19 cellular contexts compared by ENCODE assay signal in genomic region chr10:33241351-33241750, GRCh38.
DNase-seq lines count a peak whose midpoint lies in the region; ATAC-seq, FAIRE-seq and TF ChIP-seq lines count a peak whose summit lies in the region.
"Had no signal": no experiment of that assay in that cellular context is flagged by ENCODE, and none has a peak within 500 bp of the region (broad histone marks: within the 10 kb centered on the region; RNA-seq: fewer than 3 reads in every experiment).

No MANE protein-coding gene starts in this region.

- H3K27ac ChIP-seq in A549 (peak overlapping the region; percentile 91 to 92), SJSA1 (peak overlapping the region; percentile 68), mammary epithelial cell (ENCODE audit: insufficient read depth, low read depth, low read length) (no peak overlapping the region)
- H3K27ac ChIP-seq: coronary artery had no signal

- no peak for DNase-seq in A549 (ENCODE audit: low read depth in 1 of 2, low spot score in 1 of 2)
- DNase-seq in EL, result peak; percentile 36
- peak in 1 of 2 experiments; percentile 49 for DNase-seq in SJSA1 (ENCODE audit: low read depth in 1 of 2, low spot score in 2 of 2)
- peak; percentile 74 for DNase-seq in kidney tubule cell (ENCODE audit: low spot score)
- DNase-seq in mammary epithelial cell, result no peak
- DNase-seq in GM20000 (ENCODE audit: low spot score), result no peak
- no peak for DNase-seq in GM10248 (ENCODE audit: extremely low spot score)
- DNase-seq: activated CD4-positive, alpha-beta T cell treated with anti-CD3 and anti-CD28 coated beads, Interleukin-2, amount 50 U/mL, for 48 hours; activated naive CD4-positive, alpha-beta T cell treated with Interleukin-2 at 50 U/mL for 16 hours; activated T-cell treated with anti-CD3 and anti-CD28 coated beads for 4 hours; NCI-H1436; NCI-H748 treated with DMSO at 0.1 percent for 48 hours; occipital lobe had no signal

- no peak overlapping the region for H3K4me3 ChIP-seq in A549
- no peak overlapping the region for H3K4me3 ChIP-seq in SJSA1
- H3K4me3 ChIP-seq in mammary epithelial cell (replicated peaks in 1 of 3; ENCODE audit: insufficient read depth in 1 of 3, low read depth in 2 of 3, low read length in 3 of 3), result no peak overlapping the region
- H3K4me3 ChIP-seq: coronary artery, HAP-1 had no signal

- no TSS peak for BruUV-seq in mammary epithelial cell (replicated peaks; lab: Mats Ljungman, UMichigan)

- H3K9ac ChIP-seq in mammary epithelial cell (ENCODE audit: insufficient read depth, low read length), result no peak overlapping the region

- no peak for TF ChIP-seq POLR2A in A549 (IDR thresholded peaks at IDR 0.05; ENCODE audit: low read length)

- TF ChIP-seq CTCF in A549 (IDR thresholded peaks at IDR 0.05), result no peak
- TF ChIP-seq CTCF in mammary epithelial cell (conservative IDR thresholded peaks at IDR 0.05 in 1 of 2, IDR thresholded peaks at IDR 0.05 in 1 of 2; ENCODE audit: extremely low read depth in 1 of 2, insufficient read depth in 1 of 2, low read depth in 1 of 2, low read length in 2 of 2), result no peak
- no peak for TF ChIP-seq CTCF in GM20000 (IDR thresholded peaks at IDR 0.05; ENCODE audit: extremely low read depth, missing control alignments)
- no peak for TF ChIP-seq CTCF in GM10248 (IDR thresholded peaks at IDR 0.05; ENCODE audit: control extremely low read depth, extremely low read depth, low read depth, missing control alignments)

- H3K4me2 ChIP-seq in A549, result peak overlapping the region; percentile 74
- H3K4me2 ChIP-seq in mammary epithelial cell (ENCODE audit: insufficient read depth, low read depth, low read length), result no peak overlapping the region

- H3K27me3 ChIP-seq in SJSA1 (replicated peaks) (no peaks in the 10 kb centered on the region), mammary epithelial cell (ENCODE audit: insufficient read depth, low read length) (no peaks in the 10 kb centered on the region)

- TF ChIP-seq RAD21 in A549 (conservative IDR thresholded peaks at IDR 0.05 in 1 of 2, IDR thresholded peaks at IDR 0.05 in 1 of 2), result no peak

- dilution Hi-C loops in mammary epithelial cell (cut with HindIII; ENCODE audit: low sequenced_read_pairs), result loop anchor here (10.0 kb wide), 1 partner anchor 47 kb away; no protein-coding TSS in a partner anchor

- in situ Hi-C loops in mammary epithelial cell (cut with MboI; ENCODE audit: low sequenced_read_pairs in 2 of 2), result no loop called here

- H3K36me3 ChIP-seq in SJSA1 (peaks cover 38% of the 10 kb centered on the region), mammary epithelial cell (ENCODE audit: insufficient read depth, low read length) (peaks cover 22% of the 10 kb centered on the region)
- H3K36me3 ChIP-seq: HAP-1 had no signal

- no peak overlapping the region for H2AFZ ChIP-seq in mammary epithelial cell (ENCODE audit: low read depth, low read length)

- POLR2A ChIA-PET in A549 (lab: Yijun Ruan, JAX), result no interaction called here
- POLR2A ChIA-PET in GM10248 (lab: Yijun Ruan, JAX), result no interaction called here

- no peak for FAIRE-seq in A549 (lab: Jason Lieb, UNC)

- CTCF ChIA-PET in A549 (lab: Yijun Ruan, JAX) (interaction anchor here (0.7 kb wide), 1 partner anchor 20 kb away, joined by 3 read pairs; no protein-coding TSS in a partner anchor), mammary epithelial cell (lab: Charles Lee; ENCODE audit: low non-redundant PET) (no interaction called here), GM10248 (lab: Yijun Ruan, JAX) (interaction anchor here (1.2 kb wide), 1 partner anchor 14 kb away, joined by 3 read pairs; no protein-coding TSS in a partner anchor)

- no peak for TF ChIP-seq EP300 in A549 (IDR thresholded peaks at IDR 0.05)

- H4K20me1 ChIP-seq in mammary epithelial cell (ENCODE audit: insufficient read depth, low read length), result no peaks in the 10 kb centered on the region

- 80% methylated on average over 4 of the region's 4 CpGs for WGBS in A549 (ENCODE audit: missing lambda C conversion rate)
- WGBS in mammary epithelial cell (ENCODE audit: low coverage, missing lambda C conversion rate), result 95% methylated on average over 4 of the region's 4 CpGs

- H3K9me3 ChIP-seq in A549, result no peaks in the 10 kb centered on the region
- no peaks in the 10 kb centered on the region for H3K9me3 ChIP-seq in SJSA1 (replicated peaks)
- H3K9me3 ChIP-seq in mammary epithelial cell (replicated peaks; ENCODE audit: insufficient read depth, low read length), result no peaks in the 10 kb centered on the region
- H3K9me3 ChIP-seq: HAP-1 had no signal

- H3K79me2 ChIP-seq in mammary epithelial cell (ENCODE audit: insufficient read depth, low read length), result peaks cover 21% of the 10 kb centered on the region

- H3K4me1 ChIP-seq in A549, result peaks cover 88% of the 10 kb centered on the region
- peaks cover 78% of the 10 kb centered on the region for H3K4me1 ChIP-seq in SJSA1 (replicated peaks)
- H3K4me1 ChIP-seq in mammary epithelial cell (ENCODE audit: insufficient read depth, low read length), result peaks cover 33% of the 10 kb centered on the region

- no peak for ATAC-seq in A549
- no peak for ATAC-seq in GM21381 (IDR thresholded peaks at IDR 0.05; ENCODE audit: unreplicated experiment)
- ATAC-seq: left lobe of liver; stimulated activated memory B cell treated with anti-CD40 and anti-IgM and Interleukin-4, amounts not matched to agents 10 μg/mL and 1 μg/mL and 100 μg/mL, for 72 hours; WTC11 had no signal

- intact Hi-C loops in mammary epithelial cell (cut with micrococcal nuclease), result no loop called here

TF ChIP-seq in A549, 52 proteins besides CTCF, POLR2A, EP300 and RAD21:
- TF ChIP-seq PBX3 (IDR thresholded peaks at IDR 0.05) (no peak), E2F6 (IDR thresholded peaks at IDR 0.05; ENCODE audit: borderline replicate concordance, low read depth) (no peak), MAFK (IDR thresholded peaks at IDR 0.05; ENCODE audit: partially characterized antibody) (no peak), CHD4 (IDR thresholded peaks at IDR 0.05; ENCODE audit: borderline replicate concordance) (no peak), MAZ (IDR thresholded peaks at IDR 0.05; ENCODE audit: borderline replicate concordance, low read depth, low read length) (no peak), ELK1 (IDR thresholded peaks at IDR 0.05; ENCODE audit: low read depth, low read length) (no peak), POLR2AphosphoS2 (conservative IDR thresholded peaks at IDR 0.05; ENCODE audit: low read length) (no peak), SREBF2 (IDR thresholded peaks at IDR 0.05) (no peak)
TF ChIP-seq in A549: peak in this region for 0.

Comparison
In these comparisons a context has a peak if more than half of its experiments do, and no peak if none do; other contexts are left out.
1. DNase-seq: peak in EL (single experiment) and kidney tubule cell (single experiment); none in A549 (0 of 2), mammary epithelial cell (single experiment), GM20000 (single experiment) and GM10248 (single experiment).